Comparison of ENCODE assay signal across 11 cellular contexts in genomic region chr16:14013145-14013570, GRCh38. TPM values are rescaled to one million over a fixed set of nuclear protein-coding genes. Genes with fewer than 3 reads are reported as not detected.
DNase-seq lines count a peak whose midpoint lies in the region; ATAC-seq, FAIRE-seq and TF ChIP-seq lines count a peak whose summit lies in the region.
"Had no signal": no experiment of that assay in that cellular context is flagged by ENCODE, and none has a peak within 500 bp of the region (broad histone marks: within the 10 kb centered on the region; RNA-seq: fewer than 3 reads in every experiment).

No MANE protein-coding gene starts in this region.

- peak overlapping the region; percentile 29; the same call in 1 of the 2 replicates for H2BK15ac ChIP-seq in H1 (ENCODE audit: low read length)

- H3K36me3 ChIP-seq in HepG2 (replicated peaks in 1 of 2; ENCODE audit: control insufficient read depth in 1 of 2, insufficient read depth in 2 of 2, low read length in 2 of 2): no peaks in the 10 kb centered on the region
- H3K36me3 ChIP-seq in right lobe of liver: no peaks in the 10 kb centered on the region
- no peaks in the 10 kb centered on the region for H3K36me3 ChIP-seq in H1 (ENCODE audit: control insufficient read depth in 2 of 4, insufficient read depth in 4 of 4, low read length in 3 of 4)
- no peaks in the 10 kb centered on the region for H3K36me3 ChIP-seq in aorta (ENCODE audit: control insufficient read depth in 1 of 2, insufficient read depth in 2 of 2, low read length in 1 of 2)
- H3K36me3 ChIP-seq: BLaER1 had no signal

- H3K14ac ChIP-seq in H1 (ENCODE audit: insufficient read length): no peak overlapping the region

- H3K4me2 ChIP-seq in HepG2 (ENCODE audit: low read depth, low read length) (peak overlapping the region; percentile 65), H1 (ENCODE audit: insufficient read depth in 1 of 2, low read depth in 2 of 2, low read length in 2 of 2) (peak overlapping the region in 1 of 2 experiments; percentile 66; a peak in 2 of 4 replicates)
- H3K4me2 ChIP-seq: BLaER1 had no signal

- TF ChIP-seq CTCF in HepG2 (CRISPR knock-in tag; IDR thresholded peaks at IDR 0.05) (no peak), right lobe of liver (IDR thresholded peaks at IDR 0.05) (no peak), H1 (IDR thresholded peaks at IDR 0.05; ENCODE audit: control extremely low read depth in 1 of 3, insufficient read depth in 1 of 3, low read depth in 1 of 3, low read length in 3 of 3) (no peak), omental fat pad (IDR thresholded peaks at IDR 0.05) (no peak)

- H2BK120ac ChIP-seq in H1 (replicated peaks; ENCODE audit: low read depth, low read length): no peak overlapping the region

- FAIRE-seq in HepG2 (lab: Jason Lieb, UNC) (no peak), H1 (lab: Jason Lieb, UNC) (no peak)

- H4K8ac ChIP-seq in H1 (ENCODE audit: extremely low read depth, insufficient read depth, low read length): no peak overlapping the region

- 0 out of 2 replicates have a peak overlapping the region, but pooled peaks have one; percentile 32 for H2BK20ac ChIP-seq in H1 (ENCODE audit: low read length)

- H3K4me1 ChIP-seq in HepG2 (ENCODE audit: insufficient read depth, low read length) (peaks cover 41% of the 10 kb centered on the region), right lobe of liver (peaks cover 0 to 8% (median 3%) of the 10 kb centered on the region in 4 donors), H1 (replicated peaks in 1 of 4; ENCODE audit: control insufficient read depth in 3 of 4, insufficient read depth in 4 of 4, low read length in 3 of 4) (peaks cover 0 to 10% (median 8%) of the 10 kb centered on the region in 4 experiments; a peak in 5 of 7 replicates), aorta (ENCODE audit: control insufficient read depth in 1 of 2, insufficient read depth in 2 of 2, low read length in 2 of 2) (peaks cover 2 to 4% of the 10 kb centered on the region in 2 donors)
- H3K4me1 ChIP-seq: BLaER1 had no signal

- ATAC-seq in HepG2: peak; percentile 40
- no peak for ATAC-seq in right lobe of liver
- ATAC-seq in omental fat pad (ENCODE audit: low FRiP score): peak; percentile 22
- no peak for ATAC-seq in aorta (ENCODE audit: low FRiP score)

- no peaks in the 10 kb centered on the region for H3K79me1 ChIP-seq in H1 (ENCODE audit: low read depth, low read length)

- no peak for DNase-seq in HepG2 (ENCODE audit: low spot score)
- DNase-seq in right lobe of liver: no peak
- no peak for DNase-seq in H1 (ENCODE audit: low read depth in 1 of 2, low spot score in 2 of 2)
- DNase-seq in omental fat pad (ENCODE audit: low spot score): no peak
- DNase-seq in aorta: no peak
- no peak for DNase-seq in inferior parietal cortex (ENCODE audit: extremely low spot score)
- no peak for DNase-seq in NCI-H2227 (lab: John Stamatoyannopoulos, UW; ENCODE audit: unreplicated experiment)
- no peak for DNase-seq in NCI-H1105 treated with DMSO at 0.1 percent for 48 hours (lab: John Stamatoyannopoulos, UW)
- DNase-seq: effector CD8-positive, alpha-beta T cell; GDM1 had no signal

- H3K79me2 ChIP-seq in HepG2 (ENCODE audit: insufficient read depth, low read length): no peaks in the 10 kb centered on the region
- H3K79me2 ChIP-seq in H1 (ENCODE audit: control insufficient read depth in 1 of 2, insufficient read depth in 2 of 2, low read length in 2 of 2): no peaks in the 10 kb centered on the region

- no peaks in the 10 kb centered on the region for H3K23me2 ChIP-seq in H1 (ENCODE audit: low read depth, low read length)

- WGBS in HepG2 (ENCODE audit: low lambda C conversion rate): 40% methylated on average over 4 of the region's 4 CpGs
- 63% methylated on average over 3 of the region's 4 CpGs for WGBS in right lobe of liver (ENCODE audit: insufficient coverage, low coverage, low lambda C conversion rate, missing lambda C conversion rate)
- 80% methylated on average over 4 of the region's 4 CpGs; no CpG with 5 or more reads in 1 of the 2 experiments for WGBS in H1 (ENCODE audit: extremely low coverage in 1 of 2, insufficient coverage in 1 of 2, insufficient read length in 1 of 2, insufficient replicate concordance in 2 of 2, low coverage in 1 of 2, low lambda C conversion rate in 2 of 2, missing lambda C conversion rate in 1 of 2), 2 experiments
- WGBS in aorta, 2 donors: 76 to 82% methylated on average over 4 of the region's 4 CpGs

- H2BK12ac ChIP-seq in H1 (ENCODE audit: low read depth, low read length): 0 out of 2 replicates have a peak overlapping the region, but pooled peaks have one; percentile 11

- 0 out of 5 replicates have a peak, but pooled peaks cover 0 to 4% of the 10 kb centered on the region in 2 experiments for H3K27me3 ChIP-seq in HepG2 (ENCODE audit: control insufficient read depth in 1 of 2, insufficient read depth in 2 of 2, low read length in 2 of 2)
- H3K27me3 ChIP-seq in right lobe of liver: no peaks in the 10 kb centered on the region
- H3K27me3 ChIP-seq in H1 (replicated peaks in 1 of 4; ENCODE audit: control insufficient read depth in 3 of 4, extremely low read depth in 1 of 4, insufficient read depth in 3 of 4, low read length in 3 of 4): no peaks in the 10 kb centered on the region
- no peaks in the 10 kb centered on the region for H3K27me3 ChIP-seq in aorta (ENCODE audit: control insufficient read depth in 1 of 2, insufficient read depth in 2 of 2, low read length in 1 of 2)
- H3K27me3 ChIP-seq: BLaER1 had no signal

- intact Hi-C loops in HepG2 (cut with micrococcal nuclease; ENCODE audit: unreplicated experiment) (no loop called here), right lobe of liver (cut with DNase I) (no loop called here), aorta (cut with DNase I) (no loop called here)

- H4K20me1 ChIP-seq in HepG2 (ENCODE audit: insufficient read depth, low read length): no peaks in the 10 kb centered on the region
- no peaks in the 10 kb centered on the region for H4K20me1 ChIP-seq in H1 (replicated peaks in 1 of 2; ENCODE audit: control insufficient read depth in 1 of 2, insufficient read depth in 2 of 2, low read length in 2 of 2)
- H4K20me1 ChIP-seq: BLaER1 had no signal

- no peak overlapping the region for H3K9ac ChIP-seq in HepG2 (ENCODE audit: insufficient read depth, low read depth, low read length)
- H3K9ac ChIP-seq in H1 (replicated peaks in 1 of 4; ENCODE audit: extremely low read depth in 1 of 4, low read depth in 3 of 4, low read length in 3 of 4): no peak overlapping the region
- H3K9ac ChIP-seq: BLaER1 had no signal

- H2AFZ ChIP-seq in HepG2 (ENCODE audit: low read length) (peak overlapping the region; percentile 24), H1 (ENCODE audit: low read length) (peak overlapping the region; percentile 77; the same call in 1 of the 2 replicates)

- no peak overlapping the region for H3K4ac ChIP-seq in H1 (replicated peaks; ENCODE audit: insufficient read length, low read depth, low read length)

- no peak overlapping the region for H4K5ac ChIP-seq in H1 (ENCODE audit: insufficient read length, low read depth, low read length)

- H3K4me3 ChIP-seq in HepG2 (replicated peaks in 1 of 3; ENCODE audit: insufficient read depth in 1 of 3, low read depth in 2 of 3, low read length in 3 of 3) (peak overlapping the region in 1 of 3 experiments; percentile 25; a peak in 2 of 6 replicates), right lobe of liver (no peak overlapping the region), H1 (ENCODE audit: extremely low read depth in 1 of 4, insufficient read depth in 2 of 4, low read depth in 3 of 4, low read length in 4 of 4) (no peak overlapping the region), aorta (ENCODE audit: low read length in 2 of 2) (no peak overlapping the region)
- H3K4me3 ChIP-seq: BLaER1 had no signal

- no peaks in the 10 kb centered on the region for H3K9me3 ChIP-seq in HepG2 (ENCODE audit: low read length)
- no peaks in the 10 kb centered on the region for H3K9me3 ChIP-seq in right lobe of liver
- no peaks in the 10 kb centered on the region for H3K9me3 ChIP-seq in H1 (ENCODE audit: insufficient read depth in 2 of 2, low read depth in 1 of 2, low read length in 1 of 2)
- no peaks in the 10 kb centered on the region for H3K9me3 ChIP-seq in aorta (ENCODE audit: control insufficient read depth, low read length)
- H3K9me3 ChIP-seq: BLaER1 had no signal

- H4K91ac ChIP-seq in H1 (replicated peaks; ENCODE audit: insufficient read length, low read length): no peak overlapping the region

- POLR2A ChIA-PET in HepG2 (lab: Yijun Ruan, JAX): interaction anchor here (1.0 to 1.3 kb wide), 2 partner anchors 18 to 93 kb away, joined by 3 to 4 read pairs; partner anchors contain the start of gene ERCC4
- POLR2A ChIA-PET in H1 (lab: Charles Lee; ENCODE audit: partially characterized antibody): interaction anchor here (1.0 to 1.2 kb wide), 3 partner anchors 9 to 11 kb away, joined by 3 to 4 read pairs (median 3); no protein-coding TSS in a partner anchor

- CTCF ChIA-PET in HepG2 (lab: Yijun Ruan, JAX; ENCODE audit: low intra/inter-chr PET ratio, low total read pairs): no interaction called here
- CTCF ChIA-PET in H1 (lab: Charles Lee; ENCODE audit: partially characterized antibody): interaction anchor here (0.8 to 1.2 kb wide), 3 partner anchors 14 to 77 kb away, joined by 3 read pairs; no protein-coding TSS in a partner anchor

- H2AK5ac ChIP-seq in H1 (ENCODE audit: low read depth, low read length): no peak overlapping the region

- H3K23ac ChIP-seq in H1 (ENCODE audit: insufficient read length): no peak overlapping the region

- no peak for TF ChIP-seq EP300 in HepG2 (IDR thresholded peaks at IDR 0.05; ENCODE audit: low read depth in 2 of 2, low read length in 2 of 2)
- TF ChIP-seq EP300 in HepG2 (CRISPR knock-in tag; IDR thresholded peaks at IDR 0.05; ENCODE audit: borderline replicate concordance): no peak
- no peak for TF ChIP-seq EP300 in H1 (IDR thresholded peaks at IDR 0.05; ENCODE audit: borderline replicate concordance in 1 of 2, low read depth in 2 of 2, low read length in 2 of 2)

- in situ Hi-C loops in HepG2 (cut with HindIII; ENCODE audit: extremely low pct_ligation_motif_present, low pct_unique_long_range_greater_than_20kb): no loop called here

- no peak overlapping the region for H3K18ac ChIP-seq in H1 (ENCODE audit: extremely low read depth, low read length)

- H3K56ac ChIP-seq in H1 (replicated peaks; ENCODE audit: insufficient read length, low read depth, low read length): no peak overlapping the region

- TF ChIP-seq RAD21 in HepG2 (CRISPR knock-in tag; IDR thresholded peaks at IDR 0.05) (no peak), H1 (IDR thresholded peaks at IDR 0.05 in 1 of 2, conservative IDR thresholded peaks at IDR 0.05 in 1 of 2; ENCODE audit: low read depth in 2 of 2, low read length in 2 of 2) (no peak)

- TF ChIP-seq POLR2A in HepG2 (IDR thresholded peaks at IDR 0.05; ENCODE audit: insufficient read depth in 1 of 2, low read depth in 2 of 2, low read length in 2 of 2) (no peak), right lobe of liver (IDR thresholded peaks at IDR 0.05) (no peak), H1 (IDR thresholded peaks at IDR 0.05; ENCODE audit: control extremely low read depth in 1 of 2, low read depth in 2 of 2, low read length in 2 of 2) (no peak)

- no TSS peak for BruUV-seq in HepG2 (replicated peaks; lab: Mats Ljungman, UMichigan)

- no peak overlapping the region for H3K27ac ChIP-seq in HepG2 (ENCODE audit: extremely low read length, insufficient read depth, low read length)
- no peak overlapping the region for H3K27ac ChIP-seq in right lobe of liver
- H3K27ac ChIP-seq in H1 (ENCODE audit: low read depth, low read length): no peak overlapping the region
- H3K27ac ChIP-seq in aorta (ENCODE audit: low read depth in 1 of 2, low read length in 2 of 2): peak overlapping the region; percentile 20 to 63
- H3K27ac ChIP-seq: BLaER1 had no signal

- H2BK5ac ChIP-seq in H1 (ENCODE audit: low read depth, low read length): no peak overlapping the region

RNA-seq across cellular contexts. Expression of gene MRTFB, which starts 58.0 kb away (rescaled TPM):
- total RNA-seq in HepG2 (2016; rRNA removed; fragmentation: Illumina TruSeq; extraction: Trizol) (11.4 and 17.3 TPM in 2 replicates), right lobe of liver (10 to 100 TPM; 15.7 to 23.9 (median 18.6) TPM), omental fat pad (100 to 1,000 TPM in 1 of 4 donors, 10 to 100 TPM in 3; 17.5 to 107 (median 55.8) TPM), aorta (100 to 1,000 TPM in 1 of 2 donors, 10 to 100 TPM in 1; 61.1 to 108 TPM)
- total RNA-seq in HepG2 (2016; cell fraction: cytosol; rRNA removed; fragmentation: Illumina TruSeq; extraction: Trizol; ENCODE audit: low read depth): 4.2 and 4.8 TPM in 2 replicates
- 10.8 and 15.0 TPM in 2 replicates for total RNA-seq in HepG2 (2016; cell fraction: insoluble cytoplasmic fraction; rRNA removed; fragmentation: Illumina TruSeq; extraction: Trizol)
- 7.1 and 8.5 TPM in 2 replicates for total RNA-seq in HepG2 (2016; cell fraction: membrane; rRNA removed; fragmentation: Illumina TruSeq; extraction: Trizol)
- total RNA-seq in HepG2 (2016; cell fraction: nucleus; rRNA removed; fragmentation: Illumina TruSeq; extraction: Trizol): 40.5 and 44.5 TPM in 2 replicates
- polyA plus RNA-seq in HepG2 (2011; rRNA removed) (13.1 and 14.0 TPM in 2 replicates), H1 (2011; rRNA removed) (13.5 and 17.8 TPM in 2 replicates), aorta (1 to 10 TPM; 6.2 to 7.5 TPM)
- polyA plus RNA-seq in HepG2 (2011; cell fraction: cytosol; rRNA removed): 8.5 and 10.2 TPM in 2 replicates
- 39.1 and 43.0 TPM in 2 replicates for polyA plus RNA-seq in HepG2 (2011; cell fraction: nucleus; rRNA removed)
- polyA plus RNA-seq in HepG2 (2012): 13.9 and 15.8 TPM in 2 replicates
- polyA plus RNA-seq in HepG2 (2016; cell fraction: cytosol; fragmentation: Illumina TruSeq; extraction: Trizol; ENCODE audit: low read depth): 1.2 and 1.9 TPM in 2 replicates
- 14.8 and 15.2 TPM in 2 replicates for polyA plus RNA-seq in HepG2 (2016; cell fraction: insoluble cytoplasmic fraction; fragmentation: Illumina TruSeq; extraction: Trizol; ENCODE audit: low read depth)
- 2.1 and 2.5 TPM in 2 replicates for polyA plus RNA-seq in HepG2 (2016; cell fraction: membrane; fragmentation: Illumina TruSeq; extraction: Trizol; ENCODE audit: low read depth)
- 23.7 and 31.6 TPM in 2 replicates for polyA plus RNA-seq in HepG2 (2016; cell fraction: nucleus; fragmentation: Illumina TruSeq; extraction: Trizol; ENCODE audit: insufficient read depth, low read depth)
- 34.7 and 53.1 TPM in 2 replicates for polyA minus RNA-seq in HepG2 (2011; rRNA and poly(A)+ RNA removed; ENCODE audit: low replicate concordance)
- 14.7 and 19.0 TPM in 2 replicates for polyA minus RNA-seq in HepG2 (2011; cell fraction: cytosol; rRNA and poly(A)+ RNA removed)
- polyA minus RNA-seq in HepG2 (2011; cell fraction: nucleus; rRNA and poly(A)+ RNA removed): 94.1 and 111 TPM in 2 replicates
- 28.3 and 34.9 TPM in 2 replicates for total RNA-seq in H1 (2021; fragmentation: NEBNext Ultra II Directional; extraction: Animal tissue kit (Norgen Biotek cat#: 25700))
- polyA plus RNA-seq in H1 (2011; cell fraction: cytosol; rRNA removed): 10.2 TPM
- polyA plus RNA-seq in H1 (2011; cell fraction: nucleus; rRNA removed): 50.2 TPM
- 9.0 to 14.1 TPM (median 10.5 TPM) in 4 replicates for polyA plus RNA-seq in H1 (2012, experiment 1 of 2)
- 2.0 TPM for polyA plus RNA-seq in H1 (2012, experiment 2 of 2)
- 15.1 TPM for polyA plus RNA-seq in H1 (2013, experiment 1 of 2)
- polyA plus RNA-seq in H1 (2013, experiment 2 of 2): 13.0 TPM
- polyA minus RNA-seq in H1 (2011; rRNA and poly(A)+ RNA removed): 32.5 and 41.2 TPM in 2 replicates
- 19.8 TPM for polyA minus RNA-seq in H1 (2011; cell fraction: cytosol; rRNA and poly(A)+ RNA removed)
- polyA minus RNA-seq in H1 (2011; cell fraction: nucleus; rRNA and poly(A)+ RNA removed): 66.1 TPM

Comparison
In these comparisons a context has a peak if more than half of its experiments do, and no peak if none do; other contexts are left out.
1. ATAC-seq: peak in HepG2 (single experiment) and omental fat pad (single experiment); none in right lobe of liver (0 of 4) and aorta (single experiment).
2. H3K27ac ChIP-seq: peak in aorta (2 of 2); none in HepG2 (single experiment), right lobe of liver (0 of 3) and H1 (single experiment).
3. Of the 41 proteins assayed by ChIP-seq in both HepG2 and H1: peak only in HepG2: JUND; only in H1: none; in both: CEBPB; in neither: 39.